ENCODE assay signal across 8 cellular contexts in genomic region chr18:62715829-62716678, GRCh38. TPM values are rescaled to one million over a fixed set of nuclear protein-coding genes. Genes with fewer than 3 reads are reported as not detected.
A peak's percentile ranks its signal among the peaks of the same experiment; 100 is the strongest.
DNase-seq lines count a peak whose midpoint lies in the region; ATAC-seq and TF ChIP-seq lines count a peak whose summit lies in the region.

No MANE protein-coding gene starts in this region.

- DNase-seq in NCI-H2081 (lab: John Stamatoyannopoulos, UW) (peak; percentile 66 to 78), NCI-H2081 treated with DMSO at 0.1 percent for 48 hours (lab: John Stamatoyannopoulos, UW) (no peak), NCI-H1105 treated with DMSO at 0.1 percent for 48 hours (lab: John Stamatoyannopoulos, UW) (peak; percentile 41), ecto neural progenitor cell (ENCODE audit: low spot score) (peak; percentile 74), lung (ENCODE audit: low spot score) (peak; percentile 64)
- DNase-seq in activated CD4-positive, alpha-beta T cell treated with anti-CD3 and anti-CD28 coated beads, Interleukin-2, amount 50 U/mL, for 4 hours = peak; percentile 36 to 40
- peak; percentile 31 for DNase-seq in stimulated activated CD8-positive, alpha-beta memory T cell treated with anti-CD3 and anti-CD28 coated beads, Interleukin-12 subunit alpha, Interleukin-12 subunit beta, amount 100 ng/mL, for 1 hour (ENCODE audit: low read depth)

- peaks cover 0 to 9% of the 10 kb centered on the region in 2 donors for H3K4me1 ChIP-seq in lung (ENCODE audit: control insufficient read depth in 2 of 2, insufficient read depth in 2 of 2, low read length in 2 of 2)

- no peaks in the 10 kb centered on the region for H3K36me3 ChIP-seq in lung (ENCODE audit: control insufficient read depth in 2 of 2, insufficient read depth in 2 of 2, low read length in 2 of 2)

- 0 to 1% methylated on average over 49 to 123 of the region's 123 CpGs for WGBS in lung, 2 donors

- H3K27me3 ChIP-seq in lung (ENCODE audit: control insufficient read depth, insufficient read depth) = no peaks in the 10 kb centered on the region

- no peak for TF ChIP-seq CTCF in lung (IDR thresholded peaks at IDR 0.05; ENCODE audit: control extremely low read depth, extremely low read depth)

- H3K27ac ChIP-seq in lung (ENCODE audit: low read depth in 1 of 2, low read length in 1 of 2) = peak overlapping the region; percentile 93 to 98

- peak overlapping the region; percentile 86 for H3K4me3 ChIP-seq in lung

- peak; percentile 22 for ATAC-seq in HG02610 (IDR thresholded peaks at IDR 0.05; ENCODE audit: unreplicated experiment)
- ATAC-seq in lung (ENCODE audit: insufficient read depth, low FRiP score) = no peak

- peaks cover 0 to 2% of the 10 kb centered on the region in 2 donors for H3K9me3 ChIP-seq in lung (ENCODE audit: control insufficient read depth in 2 of 2, insufficient read depth in 1 of 2, low read length in 1 of 2)

RNA-seq across cellular contexts. Expression of gene PHLPP1, which starts 0.7 kb away (rescaled TPM):
- total RNA-seq in lung = 10 to 100 TPM; 12.5 to 29.2 TPM
- 1 to 10 TPM; 2.3 to 3.3 TPM for polyA plus RNA-seq in lung
